Comparison of ENCODE assay signal across 19 cellular contexts in the genomic region with DNA sequence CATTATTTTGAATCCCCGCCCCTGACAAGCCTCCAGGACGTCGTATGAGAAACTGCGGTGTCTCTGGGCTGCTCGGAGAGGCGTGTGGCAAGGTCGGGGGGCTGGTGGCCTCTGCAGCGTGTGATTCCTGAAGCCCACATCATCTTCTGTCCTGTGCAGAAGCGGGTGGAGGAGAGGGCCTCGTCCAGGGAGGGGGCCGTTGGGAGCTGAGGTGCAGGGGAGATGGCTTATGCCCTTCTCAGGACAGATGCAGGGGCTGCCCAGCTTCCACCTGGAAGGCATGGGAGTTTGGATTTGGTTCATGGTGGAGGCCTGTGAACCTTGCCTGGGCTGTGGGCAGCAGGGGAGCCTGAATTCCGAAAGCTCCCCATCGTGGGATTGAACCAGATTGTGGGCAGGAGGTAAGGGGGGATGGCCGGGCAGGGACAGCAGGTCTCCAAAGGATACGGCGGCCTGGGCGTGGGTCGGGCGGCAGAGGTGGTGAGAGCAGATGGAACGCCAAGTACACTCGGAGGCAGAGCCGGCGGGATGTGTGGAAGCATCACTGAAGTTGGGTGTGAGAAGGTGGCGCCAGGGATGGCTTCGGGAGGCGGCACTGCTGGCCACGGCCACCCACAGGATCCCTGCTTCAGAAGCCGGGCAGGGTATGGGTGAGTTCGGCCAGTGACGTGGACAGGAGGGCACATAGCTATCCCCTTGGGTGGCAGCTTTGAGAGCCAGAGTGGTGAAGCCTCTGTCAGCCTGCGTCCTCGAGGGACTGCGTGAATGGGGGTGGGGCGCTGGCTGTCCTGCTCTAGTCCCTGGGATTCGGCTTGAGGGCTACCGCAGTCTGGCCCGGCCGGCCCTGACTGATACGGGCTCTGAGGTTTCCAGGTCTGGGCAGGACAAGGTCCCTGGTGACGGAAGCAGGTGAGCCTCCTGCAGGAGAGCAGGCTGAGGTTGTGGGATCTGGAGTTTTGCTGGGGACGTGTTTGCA.
"Had no signal": no experiment of that assay in that cellular context is flagged by ENCODE, and none has a peak within 500 bp of the region (broad histone marks: within the 10 kb centered on the region; RNA-seq: fewer than 3 reads in every experiment).

No MANE protein-coding gene starts in this region.

- H3K4me1 Mint-ChIP-seq: activated naive CD8-positive, alpha-beta T cell treated with anti-CD3 and anti-CD28 coated beads for 36 hours had no signal

- H3K4me3 ChIP-seq: cardiac muscle cell, hepatocyte, tibial nerve, uterus had no signal

- H3K9ac ChIP-seq: parathyroid adenoma had no signal

- H3K27ac Mint-ChIP-seq: activated naive CD8-positive, alpha-beta T cell treated with anti-CD3 and anti-CD28 coated beads for 36 hours; activated T-cell treated with anti-CD3 and anti-CD28 coated beads, Interleukin-2, amount 50 U/mL, for 72 hours; effector memory CD8-positive, alpha-beta T cell; T-helper 1 cell treated with Interleukin-12 subunit alpha and Interleukin-12 subunit beta and Interleukin-4 antibody, amounts not matched to agents 30 μg/mL and 1 μg/mL, for 36 hours had no signal

- H3K9me3 Mint-ChIP-seq: activated naive CD8-positive, alpha-beta T cell treated with anti-CD3 and anti-CD28 coated beads for 36 hours; activated T-cell treated with anti-CD3 and anti-CD28 coated beads, Interleukin-2, amount 50 U/mL, for 72 hours; effector memory CD8-positive, alpha-beta T cell; T-helper 1 cell treated with Interleukin-12 subunit alpha and Interleukin-12 subunit beta and Interleukin-4 antibody, amounts not matched to agents 30 μg/mL and 1 μg/mL, for 36 hours had no signal

- H3K4me1 ChIP-seq: parathyroid adenoma, tibial nerve, uterus had no signal

- H3K4me3 Mint-ChIP-seq: activated naive CD8-positive, alpha-beta T cell treated with anti-CD3 and anti-CD28 coated beads for 36 hours; activated T-cell treated with anti-CD3 and anti-CD28 coated beads, Interleukin-2, amount 50 U/mL, for 72 hours; effector memory CD8-positive, alpha-beta T cell; T-helper 1 cell treated with Interleukin-12 subunit alpha and Interleukin-12 subunit beta and Interleukin-4 antibody, amounts not matched to agents 30 μg/mL and 1 μg/mL, for 36 hours had no signal

- H3K27me3 ChIP-seq: cardiac muscle cell, hepatocyte, tibial nerve, uterus had no signal

- DNase-seq: activated CD4-positive, alpha-beta T cell treated with anti-CD3 and anti-CD28 coated beads, Interleukin-2, amount 50 U/mL, for 1 hour; activated CD4-positive, CD25-positive, alpha-beta regulatory T cell treated with anti-CD3 and anti-CD28 coated beads, Interleukin-2, amount 50 U/mL, for 72 hours; activated effector memory CD4-positive, alpha-beta T cell treated with anti-CD3 and anti-CD28 coated beads, Interleukin-2, amount 50 U/mL, for 16 hours; activated naive CD8-positive, alpha-beta T cell treated with anti-CD3 and anti-CD28 coated beads for 36 hours; activated T-cell treated with anti-CD3 and anti-CD28 coated beads, Interleukin-2, amount 50 U/mL, for 72 hours; amniotic stem cell; effector memory CD8-positive, alpha-beta T cell; foreskin fibroblast; stimulated activated CD4-positive, alpha-beta T cell treated with anti-CD3 and anti-CD28 coated beads, Interleukin-2, amount 100 ng/mL, for 24 hours; stimulated activated naive CD8-positive, alpha-beta T cell treated with anti-CD3 and anti-CD28 coated beads, Interleukin-15, Interleukin-2, amounts not matched to agents 100 U/mL and 50 U/mL, for 24 hours; substantia nigra; uterus had no signal

- H3K9me3 ChIP-seq: neutrophil, uterus had no signal

- H3K36me3 ChIP-seq: cardiac muscle cell, neutrophil, tibial nerve, uterus had no signal

- H3K36me3 Mint-ChIP-seq: activated naive CD8-positive, alpha-beta T cell treated with anti-CD3 and anti-CD28 coated beads for 36 hours had no signal

- H3K27ac ChIP-seq: cardiac muscle cell, epithelial cell of prostate, hepatocyte, neutrophil, parathyroid adenoma, tibial nerve, uterus had no signal
